In the genomic region with DNA sequence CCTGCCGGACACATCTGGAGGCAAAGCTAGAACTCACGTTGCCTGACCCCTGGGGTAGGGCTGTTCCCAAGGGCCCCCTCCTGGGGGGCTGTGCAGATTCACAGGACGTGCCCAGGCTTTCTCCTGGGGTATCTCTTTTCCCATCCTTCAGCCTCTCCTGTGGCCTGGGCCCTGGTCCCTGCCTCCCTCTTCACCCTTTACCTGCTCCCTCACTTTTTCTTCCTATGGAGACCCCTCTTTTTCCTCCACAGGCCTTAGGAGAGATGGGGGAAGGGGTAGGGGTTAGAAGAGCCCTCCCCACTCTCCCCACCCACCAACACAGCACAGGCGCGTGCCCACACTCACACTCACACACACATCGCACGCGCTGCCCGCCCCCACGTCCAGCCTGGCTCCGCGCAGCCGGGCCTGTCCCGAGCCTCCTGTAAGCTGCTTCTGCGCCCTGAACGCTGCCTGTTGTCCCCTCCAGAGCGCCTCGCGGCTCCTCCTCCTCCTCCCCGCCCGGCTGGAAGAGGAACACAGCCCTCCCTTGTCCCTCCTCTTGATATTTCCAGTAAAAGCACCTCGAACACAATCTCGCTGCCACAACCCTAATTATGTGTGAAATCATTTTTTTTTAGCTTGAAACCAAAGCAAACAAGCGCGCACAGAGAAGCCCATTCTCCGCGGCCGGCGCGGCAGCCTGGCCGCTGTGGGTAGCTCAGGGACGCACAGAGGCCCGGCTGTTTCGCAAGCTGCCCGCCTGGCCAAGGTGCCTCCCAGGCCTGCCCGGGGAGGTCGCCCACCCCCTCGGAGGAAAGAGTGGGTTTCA, we compare ENCODE assay signal across 14 cellular contexts. TPM values are rescaled to one million over a fixed set of nuclear protein-coding genes. Genes with fewer than 3 reads are reported as not detected.
DNase-seq lines count a peak whose midpoint lies in the region; ATAC-seq and TF ChIP-seq lines count a peak whose summit lies in the region.
"Had no signal": no experiment of that assay in that cellular context is flagged by ENCODE, and none has a peak within 500 bp of the region (broad histone marks: within the 10 kb centered on the region; RNA-seq: fewer than 3 reads in every experiment).

No MANE protein-coding gene starts in this region.

- H3K27ac Mint-ChIP-seq in mesothelial cell of epicardium, result no peak overlapping the region
- H3K27ac Mint-ChIP-seq: activated CD4-positive, alpha-beta T cell treated with anti-CD3 and anti-CD28 coated beads, Interleukin-2, amount 10 ng/mL, durations not matched to agents 7 days and 5 days; CD4-positive, alpha-beta T cell; memory B cell; stimulated activated naive CD8-positive, alpha-beta T cell treated with anti-CD3 and anti-CD28 coated beads, Interleukin-15, Interleukin-2, amounts not matched to agents 100 ng/mL and 50 ng/mL, for 24 hours had no signal

- peaks cover 55% of the 10 kb centered on the region for H3K27me3 Mint-ChIP-seq in mesothelial cell of epicardium (ENCODE audit: low read depth)

- TF ChIP-seq CTCF in mesothelial cell of epicardium (IDR thresholded peaks at IDR 0.05; ENCODE audit: unreplicated experiment), result no peak
- no peak for TF ChIP-seq CTCF in GM10248 (IDR thresholded peaks at IDR 0.05; ENCODE audit: control extremely low read depth, extremely low read depth, low read depth, missing control alignments)

- no peaks in the 10 kb centered on the region for H3K79me2 ChIP-seq in ACC112 (ENCODE audit: control insufficient read depth, insufficient read depth, low read length, unreplicated experiment)

- H3K36me3 ChIP-seq in ACC112 (ENCODE audit: insufficient read depth, low read length) (no peaks in the 10 kb centered on the region), HUES48 (ENCODE audit: control insufficient read depth, insufficient read depth, low read length) (no peaks in the 10 kb centered on the region)

- H3K9me3 Mint-ChIP-seq in mesothelial cell of epicardium, result peaks cover 12% of the 10 kb centered on the region
- H3K9me3 Mint-ChIP-seq: CD4-positive, alpha-beta T cell had no signal

- H3K27me3 ChIP-seq in ACC112 (ENCODE audit: insufficient read depth, low read length) (peaks cover 66% of the 10 kb centered on the region), HUES48 (ENCODE audit: control insufficient read depth, insufficient read depth, low read length) (peaks cover 48% of the 10 kb centered on the region)

- H3K4me1 ChIP-seq in ACC112 (ENCODE audit: control insufficient read depth, insufficient read depth, low read length, unreplicated experiment), result no peaks in the 10 kb centered on the region
- no peaks in the 10 kb centered on the region for H3K4me1 ChIP-seq in HUES48 (ENCODE audit: control insufficient read depth, insufficient read depth, low read length)

- H3K4me1 Mint-ChIP-seq in mesothelial cell of epicardium, result no peaks in the 10 kb centered on the region
- H3K4me1 Mint-ChIP-seq: memory B cell had no signal

- no peak overlapping the region for H3K9ac ChIP-seq in HUES48 (ENCODE audit: low read depth, low read length)

- no peaks in the 10 kb centered on the region for H3K36me3 Mint-ChIP-seq in mesothelial cell of epicardium
- H3K36me3 Mint-ChIP-seq: memory B cell had no signal

- H3K4me3 Mint-ChIP-seq in mesothelial cell of epicardium, result peak overlapping the region; percentile 58
- H3K4me3 Mint-ChIP-seq: activated CD4-positive, alpha-beta T cell treated with anti-CD3 and anti-CD28 coated beads, Interleukin-2, amount 10 ng/mL, durations not matched to agents 7 days and 5 days; CD4-positive, alpha-beta T cell; memory B cell; stimulated activated naive CD8-positive, alpha-beta T cell treated with anti-CD3 and anti-CD28 coated beads, Interleukin-15, Interleukin-2, amounts not matched to agents 100 ng/mL and 50 ng/mL, for 24 hours had no signal

- no peaks in the 10 kb centered on the region for H3K9me3 ChIP-seq in HUES48 (ENCODE audit: control insufficient read depth, insufficient read depth, low read length)

- H3K27ac ChIP-seq in ACC112 (ENCODE audit: low read depth, low read length), result no peak overlapping the region
- no peak overlapping the region for H3K27ac ChIP-seq in HUES48 (ENCODE audit: low read depth, low read length)

- CTCF ChIA-PET in GM10248 (lab: Yijun Ruan, JAX), result no interaction called here

- ATAC-seq in GM21737 (IDR thresholded peaks at IDR 0.05; ENCODE audit: unreplicated experiment), result no peak
- ATAC-seq: GM12878 had no signal

- POLR2A ChIA-PET in GM10248 (lab: Yijun Ruan, JAX), result no interaction called here

- DNase-seq in epidermal melanocyte (ENCODE audit: insufficient read length, low spot score) (peak; percentile 76), mesothelial cell of epicardium (ENCODE audit: low spot score in 2 of 2, unreplicated experiment in 2 of 2) (no peak), GM10248 (ENCODE audit: extremely low spot score) (no peak), DMS153 treated with DMSO at 0.1 percent for 48 hours (lab: John Stamatoyannopoulos, UW; ENCODE audit: unreplicated experiment) (no peak), NAMALWA (ENCODE audit: low spot score) (no peak)
- DNase-seq: activated CD4-positive, alpha-beta T cell treated with anti-CD3 and anti-CD28 coated beads, Interleukin-2, amount 10 ng/mL, durations not matched to agents 7 days and 5 days; CD4-positive, alpha-beta T cell; erythroblast had no signal

- H3K4me3 ChIP-seq in ACC112 (ENCODE audit: low read depth, low read length) (peak overlapping the region; percentile 63), HUES48 (ENCODE audit: low read depth, low read length) (peak overlapping the region; percentile 71)
- H3K4me3 ChIP-seq: GM12878 had no signal

- H2AFZ ChIP-seq in ACC112 (ENCODE audit: low read length, unreplicated experiment), result peak overlapping the region; percentile 65

RNA-seq across cellular contexts. Expression of a gene that starts 33.9 kb away (rescaled TPM):
- total RNA-seq in mesothelial cell of epicardium, result 0.07 to 0.13 TPM (median 0.09 TPM) in 3 replicates
- total RNA-seq: activated CD4-positive, alpha-beta T cell treated with anti-CD3 and anti-CD28 coated beads, Interleukin-2, amount 10 ng/mL, durations not matched to agents 7 days and 5 days; CD4-positive, alpha-beta T cell; GM12878 had no signal
